6 cellular contexts compared by ENCODE assay signal in the genomic region with DNA sequence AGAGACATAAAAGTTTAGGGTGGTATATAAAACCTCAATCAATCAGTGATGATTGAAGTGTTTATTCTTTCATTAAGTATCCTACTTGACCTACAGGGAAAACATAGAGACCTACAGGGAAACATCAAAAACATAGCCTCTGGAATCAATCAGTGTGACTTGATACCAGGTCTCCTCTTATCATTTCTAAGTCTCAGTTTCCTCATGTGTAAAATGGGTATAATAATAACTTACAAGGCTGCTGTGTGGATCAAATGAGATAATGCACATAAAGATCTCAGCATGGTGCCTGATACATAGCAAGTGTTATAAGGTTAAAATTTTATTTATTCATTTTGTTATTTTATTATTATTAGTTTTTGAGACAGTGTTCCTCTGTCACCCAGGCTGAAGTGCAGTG.
"Had no signal": no experiment of that assay in that cellular context is flagged by ENCODE, and none has a peak within 500 bp of the region (broad histone marks: within the 10 kb centered on the region; RNA-seq: fewer than 3 reads in every experiment).

No MANE protein-coding gene starts in this region.

- H3K27ac ChIP-seq: HL-60, KMS-11 had no signal

- H3K9ac ChIP-seq: KMS-11 had no signal

- DNase-seq: IMR-90, KBM-7, KG1 had no signal

- FAIRE-seq: HTR-8/SVneo had no signal

- H3K4me2 ChIP-seq: KMS-11 had no signal
